In the genomic region with DNA sequence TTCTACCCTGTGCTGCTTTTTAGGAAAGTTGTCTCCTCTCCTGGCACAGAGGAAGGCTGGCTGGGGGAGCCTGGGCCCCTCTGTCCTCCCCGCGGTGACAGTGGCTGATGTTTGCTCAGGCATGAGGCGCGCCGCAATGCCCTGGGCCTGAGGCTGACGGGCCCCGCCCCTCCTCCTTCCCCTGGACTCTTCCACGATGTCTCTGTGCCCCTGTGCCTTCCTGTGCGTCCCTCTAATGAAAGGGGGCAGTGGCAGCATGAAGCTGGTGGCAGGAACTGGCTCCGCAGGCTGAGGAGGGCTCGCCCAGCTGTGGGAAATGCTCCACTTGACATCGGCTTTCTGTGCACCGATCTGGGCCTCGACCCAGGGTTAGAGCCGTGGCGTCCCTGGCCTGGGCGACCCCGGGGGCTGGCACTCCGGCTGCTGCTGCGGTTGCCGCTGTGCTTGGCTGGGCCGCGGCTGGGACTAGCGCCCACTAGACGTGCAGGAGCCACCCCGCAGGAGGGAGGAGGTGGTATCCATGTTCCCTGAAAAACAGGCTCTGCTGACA, we compare ENCODE assay signal across 16 cellular contexts.
DNase-seq lines count a peak whose midpoint lies in the region; ATAC-seq, FAIRE-seq and TF ChIP-seq lines count a peak whose summit lies in the region.
"Had no signal": no experiment of that assay in that cellular context is flagged by ENCODE, and none has a peak within 500 bp of the region (broad histone marks: within the 10 kb centered on the region; RNA-seq: fewer than 3 reads in every experiment).

No MANE protein-coding gene starts in this region.

- TF ChIP-seq CTCF in astrocyte (IDR thresholded peaks at IDR 0.05; ENCODE audit: insufficient read depth, low read depth, low read length) (no peak), upper lobe of left lung (IDR thresholded peaks at IDR 0.05) (no peak)

- H3K4me1 Mint-ChIP-seq in astrocyte (ENCODE audit: low read depth, unreplicated experiment): no peaks in the 10 kb centered on the region
- H3K4me1 Mint-ChIP-seq in stimulated activated memory B cell treated with anti-CD40 and anti-IgM and Interleukin-4, amounts not matched to agents 10 μg/mL and 1 μg/mL and 100 μg/mL, for 72 hours: no peaks in the 10 kb centered on the region
- H3K4me1 Mint-ChIP-seq: immature natural killer cell, naive B cell had no signal

- H3K9ac ChIP-seq in astrocyte (ENCODE audit: low read length): no peak overlapping the region

- H3K4me3 ChIP-seq in astrocyte (ENCODE audit: insufficient read depth, low read depth, low read length) (no peak overlapping the region), upper lobe of left lung (no peak overlapping the region)

- H3K27ac Mint-ChIP-seq in astrocyte (ENCODE audit: unreplicated experiment): no peak overlapping the region
- H3K27ac Mint-ChIP-seq in stimulated activated memory B cell treated with anti-CD40 and anti-IgM and Interleukin-4, amounts not matched to agents 10 μg/mL and 1 μg/mL and 100 μg/mL, for 72 hours: no peak overlapping the region
- H3K27ac Mint-ChIP-seq: activated T-helper 2 cell treated with anti-CD3 and anti-CD28 coated beads, Interferon-gamma antibody, Interleukin-2, Interleukin-4, amounts not matched to agents 10 μg/mL and 5 μg/mL and 100 μg/mL, durations not matched to agents 14 hours and 24 hours and 36 hours; immature natural killer cell; naive B cell had no signal

- peaks cover 2% of the 10 kb centered on the region for H3K36me3 Mint-ChIP-seq in astrocyte (ENCODE audit: low read depth, unreplicated experiment)
- H3K36me3 Mint-ChIP-seq in stimulated activated memory B cell treated with anti-CD40 and anti-IgM and Interleukin-4, amounts not matched to agents 10 μg/mL and 1 μg/mL and 100 μg/mL, for 72 hours: peaks cover 7% of the 10 kb centered on the region

- no peaks in the 10 kb centered on the region for H4K20me1 ChIP-seq in astrocyte (ENCODE audit: insufficient read depth, low read length)

- DNase-seq in NCI-H748 (lab: John Stamatoyannopoulos, UW; ENCODE audit: unreplicated experiment): peak; percentile 55
- no peak for DNase-seq in NCI-H748 treated with DMSO at 0.1 percent for 48 hours (lab: John Stamatoyannopoulos, UW)
- DNase-seq in astrocyte (ENCODE audit: low read depth): no peak
- peak; percentile 58 for DNase-seq in left kidney (ENCODE audit: low read depth, low spot score)
- peak in 1 of 2 donors; percentile 69 for DNase-seq in upper lobe of left lung
- DNase-seq in activated CD4-positive, CD25-positive, alpha-beta regulatory T cell treated with anti-CD3 and anti-CD28 coated beads, Interleukin-2, amount 50 U/mL, for 72 hours: no peak
- DNase-seq: activated CD4-positive, alpha-beta T cell treated with anti-CD3 and anti-CD28 coated beads for 4 hours; DMS 273 treated with DMSO at 0.1 percent for 48 hours; immature natural killer cell; naive B cell; NCI-H146 had no signal

- H3K9me3 ChIP-seq in astrocyte (ENCODE audit: insufficient read depth, low read depth, low read length): peaks cover 7% of the 10 kb centered on the region
- peaks cover 0 to 35% (median 17%) of the 10 kb centered on the region in 4 donors for H3K9me3 ChIP-seq in upper lobe of left lung

- H3K4me3 Mint-ChIP-seq in astrocyte (ENCODE audit: unreplicated experiment): no peak overlapping the region
- H3K4me3 Mint-ChIP-seq in stimulated activated memory B cell treated with anti-CD40 and anti-IgM and Interleukin-4, amounts not matched to agents 10 μg/mL and 1 μg/mL and 100 μg/mL, for 72 hours: no peak overlapping the region
- H3K4me3 Mint-ChIP-seq: immature natural killer cell, naive B cell had no signal

- no peaks in the 10 kb centered on the region for H3K27me3 Mint-ChIP-seq in astrocyte (ENCODE audit: low read depth, unreplicated experiment)
- no peaks in the 10 kb centered on the region for H3K27me3 Mint-ChIP-seq in stimulated activated memory B cell treated with anti-CD40 and anti-IgM and Interleukin-4, amounts not matched to agents 10 μg/mL and 1 μg/mL and 100 μg/mL, for 72 hours
- H3K27me3 Mint-ChIP-seq: naive B cell had no signal

- no peak overlapping the region for H3K27ac ChIP-seq in astrocyte (ENCODE audit: low read depth, low read length)
- H3K27ac ChIP-seq in upper lobe of left lung: no peak overlapping the region

- peak overlapping the region; percentile 10 for H2AFZ ChIP-seq in astrocyte (ENCODE audit: low read depth, low read length)

- 7 to 21% methylated on average over 11 to 26 of the region's 26 CpGs for WGBS in upper lobe of left lung, 2 donors

- H3K4me2 ChIP-seq in astrocyte (ENCODE audit: low read length): peak overlapping the region; percentile 41

- H3K79me2 ChIP-seq in astrocyte (ENCODE audit: insufficient read depth, low read length): no peaks in the 10 kb centered on the region

- H3K9me3 Mint-ChIP-seq in astrocyte (ENCODE audit: unreplicated experiment): peaks cover 4% of the 10 kb centered on the region
- H3K9me3 Mint-ChIP-seq in stimulated activated memory B cell treated with anti-CD40 and anti-IgM and Interleukin-4, amounts not matched to agents 10 μg/mL and 1 μg/mL and 100 μg/mL, for 72 hours: peaks cover 6% of the 10 kb centered on the region

- H3K27me3 ChIP-seq in astrocyte (ENCODE audit: insufficient read depth, low read length) (no peaks in the 10 kb centered on the region), upper lobe of left lung (no peaks in the 10 kb centered on the region)

- FAIRE-seq in astrocyte (lab: Jason Lieb, UNC): no peak
- FAIRE-seq: A204.1 had no signal

- H3K36me3 ChIP-seq in astrocyte (ENCODE audit: insufficient read depth, low read length) (no peaks in the 10 kb centered on the region), upper lobe of left lung (no peaks in the 10 kb centered on the region)

- H3K4me1 ChIP-seq in astrocyte (ENCODE audit: insufficient read depth, low read length): no peaks in the 10 kb centered on the region
- no peaks in the 10 kb centered on the region for H3K4me1 ChIP-seq in upper lobe of left lung

- no peak for TF ChIP-seq EP300 in upper lobe of left lung (IDR thresholded peaks at IDR 0.05)

- no peak for TF ChIP-seq POLR2A in upper lobe of left lung (IDR thresholded peaks at IDR 0.05)

- ATAC-seq in upper lobe of left lung (ENCODE audit: low FRiP score in 2 of 2): peak; percentile 40 to 44
- ATAC-seq in stimulated activated memory B cell treated with anti-CD40 and anti-IgM and Interleukin-4, amounts not matched to agents 10 μg/mL and 1 μg/mL and 100 μg/mL, for 72 hours: no peak
- ATAC-seq in GM19023 (IDR thresholded peaks at IDR 0.05; ENCODE audit: unreplicated experiment): no peak
- ATAC-seq: HCT116 had no signal

Comparison
In these comparisons a context has a peak if more than half of its experiments do, and no peak if none do; other contexts are left out.
1. DNase-seq: peak in NCI-H748 (single experiment) and left kidney (single experiment); none in NCI-H748 treated with DMSO at 0.1 percent for 48 hours (single experiment), astrocyte (single experiment) and activated CD4-positive, CD25-positive, alpha-beta regulatory T cell treated with anti-CD3 and anti-CD28 coated beads, Interleukin-2, amount 50 U/mL, for 72 hours (single experiment).
2. ATAC-seq: peak in upper lobe of left lung (2 of 2); none in stimulated activated memory B cell treated with anti-CD40 and anti-IgM and Interleukin-4, amounts not matched to agents 10 μg/mL and 1 μg/mL and 100 μg/mL, for 72 hours (single experiment) and GM19023 (single experiment).